ENCODE assay signal across 8 cellular contexts in the genomic region with DNA sequence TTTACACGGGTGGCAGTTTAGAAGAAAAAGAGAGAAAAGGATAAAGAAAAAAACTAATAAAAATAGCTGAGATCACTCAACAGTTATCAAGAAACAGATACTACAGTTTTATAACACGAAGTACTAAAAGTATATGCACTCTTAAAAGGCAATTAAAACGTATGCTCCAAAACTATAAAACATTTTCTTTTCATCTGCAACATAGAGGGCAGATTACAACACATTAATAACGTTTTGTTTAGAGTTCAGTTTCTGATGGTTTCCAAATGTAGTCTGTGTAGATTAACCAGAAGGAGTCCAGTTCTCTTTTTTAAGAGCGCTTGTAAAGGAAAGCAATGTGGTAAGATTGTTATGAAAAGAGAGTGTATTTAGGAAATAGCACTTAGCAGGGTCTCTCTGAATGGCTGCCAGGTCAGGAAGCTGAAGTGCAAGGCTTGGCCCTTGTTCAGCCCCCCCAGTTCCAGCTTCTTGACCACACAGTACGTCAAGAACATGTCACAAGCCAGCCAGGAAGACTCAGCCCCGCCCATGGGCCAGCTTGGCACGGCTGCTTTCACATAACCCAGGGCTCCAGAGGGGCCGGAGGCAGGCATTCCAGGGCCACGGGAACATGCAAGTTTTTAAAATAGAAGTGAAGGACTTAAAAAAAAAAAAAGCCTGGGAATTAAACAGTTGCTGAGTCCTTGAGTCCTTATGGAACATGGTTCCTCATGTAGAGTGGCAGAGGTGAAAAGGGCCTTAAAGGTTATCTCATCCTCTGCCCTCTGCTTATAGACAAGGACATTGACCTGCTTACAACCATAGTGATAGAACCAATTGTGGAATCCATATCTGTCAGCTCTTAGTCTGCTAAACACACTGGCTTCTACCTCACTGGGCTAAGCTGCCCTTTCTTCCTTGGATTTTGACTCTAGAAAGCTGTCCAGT.
DNase-seq lines count a peak whose midpoint lies in the region; ATAC-seq and TF ChIP-seq lines count a peak whose summit lies in the region.

No MANE protein-coding gene starts in this region.

- ATAC-seq in omental fat pad (ENCODE audit: low FRiP score) = peak; percentile 71
- no peak for ATAC-seq in GM19324 (IDR thresholded peaks at IDR 0.05; ENCODE audit: low FRiP score, unreplicated experiment)
- no peak for ATAC-seq in GM21367 (IDR thresholded peaks at IDR 0.05; ENCODE audit: unreplicated experiment)

- H3K27me3 ChIP-seq in esophagus squamous epithelium = no peaks in the 10 kb centered on the region

- DNase-seq in AG09309 (ENCODE audit: low read depth) (peak; percentile 99), NOMO-1 (lab: John Stamatoyannopoulos, UW; ENCODE audit: unreplicated experiment in 2 of 2) (peak; percentile 90 to 96), esophagus squamous epithelium (lab: John Stamatoyannopoulos, UW) (peak; percentile 21), omental fat pad (ENCODE audit: low spot score) (peak; percentile 44), COR-L47 (lab: John Stamatoyannopoulos, UW) (no peak)
- no peak for DNase-seq in activated T-cell treated with anti-CD3 and anti-CD28 coated beads, Interleukin-2, amount 50 U/mL, for 48 hours

- H3K27ac ChIP-seq in esophagus squamous epithelium = peak overlapping the region; percentile 41 to 84 (median 79)

- H3K36me3 ChIP-seq in esophagus squamous epithelium = no peaks in the 10 kb centered on the region

- no peaks in the 10 kb centered on the region for H3K9me3 ChIP-seq in esophagus squamous epithelium

- H3K4me3 ChIP-seq in AG09309 (ENCODE audit: control insufficient read depth, low read depth, low read length) = no peak overlapping the region
- H3K4me3 ChIP-seq in esophagus squamous epithelium = peak overlapping the region in 1 of 4 donors; percentile 7

- H3K4me1 ChIP-seq in esophagus squamous epithelium = peaks cover 0 to 57% (median 12%) of the 10 kb centered on the region in 3 donors

- intact Hi-C loops in esophagus squamous epithelium (cut with DNase I) = no loop called here

- TF ChIP-seq CTCF in AG09309 (IDR thresholded peaks at IDR 0.05; ENCODE audit: control insufficient read depth, insufficient read depth, low read depth, low read length, missing control alignments) = no peak
- TF ChIP-seq CTCF in esophagus squamous epithelium (IDR thresholded peaks at IDR 0.05) = no peak
- TF ChIP-seq CTCF in omental fat pad (IDR thresholded peaks at IDR 0.05) = no peak

- TF ChIP-seq POLR2A in esophagus squamous epithelium (IDR thresholded peaks at IDR 0.05) = no peak

- WGBS in esophagus squamous epithelium, 2 donors = 33 to 34% methylated on average over 9 to 10 of the region's 10 CpGs

Comparison
In these comparisons a context has a peak if more than half of its experiments do, and no peak if none do; other contexts are left out.
1. DNase-seq: peak in AG09309 (single experiment), NOMO-1 (2 of 2), esophagus squamous epithelium (single experiment) and omental fat pad (single experiment); none in activated T-cell treated with anti-CD3 and anti-CD28 coated beads, Interleukin-2, amount 50 U/mL, for 48 hours (0 of 2) and COR-L47 (single experiment).